Comparison of ENCODE assay signal across 9 cellular contexts in genomic region chr3:69784854-69785523, GRCh38. TPM values are rescaled to one million over a fixed set of nuclear protein-coding genes. Genes with fewer than 3 reads are reported as not detected.
DNase-seq lines count a peak whose midpoint lies in the region; ATAC-seq and TF ChIP-seq lines count a peak whose summit lies in the region.
"Had no signal": no experiment of that assay in that cellular context is flagged by ENCODE, and none has a peak within 500 bp of the region (broad histone marks: within the 10 kb centered on the region; RNA-seq: fewer than 3 reads in every experiment).

No MANE protein-coding gene starts in this region.

- ATAC-seq in gastrocnemius medialis (peak; percentile 94 to 97), HG03135 (IDR thresholded peaks at IDR 0.05; ENCODE audit: unreplicated experiment) (no peak), GM21526 (IDR thresholded peaks at IDR 0.05; ENCODE audit: low FRiP score, unreplicated experiment) (no peak)
- ATAC-seq: activated T-helper 17 cell treated with anti-CD3 and anti-CD28 coated beads, Interleukin-2, amount 50 U/mL, for 72 hours had no signal

- no peaks in the 10 kb centered on the region for H3K9me3 Mint-ChIP-seq in activated T-helper 2 cell treated with anti-CD3 and anti-CD28 coated beads, Interferon-gamma antibody, Interleukin-2, Interleukin-4, amounts not matched to agents 10 μg/mL and 5 μg/mL and 100 μg/mL, durations not matched to agents 14 hours and 24 hours and 36 hours
- peaks cover 0 to 2% (median 0%) of the 10 kb centered on the region in 8 donors for H3K9me3 Mint-ChIP-seq in CD4-positive, alpha-beta memory T cell

- H3K27ac Mint-ChIP-seq in activated T-helper 2 cell treated with anti-CD3 and anti-CD28 coated beads, Interferon-gamma antibody, Interleukin-2, Interleukin-4, amounts not matched to agents 10 μg/mL and 5 μg/mL and 100 μg/mL, durations not matched to agents 14 hours and 24 hours and 36 hours: no peak overlapping the region
- H3K27ac Mint-ChIP-seq in CD4-positive, alpha-beta memory T cell: no peak overlapping the region
- H3K27ac Mint-ChIP-seq: activated T-helper 17 cell treated with anti-CD3 and anti-CD28 coated beads, Interleukin-2, amount 50 U/mL, for 72 hours had no signal

- no peak for TF ChIP-seq POLR2A in gastrocnemius medialis (IDR thresholded peaks at IDR 0.05)

- H3K4me3 Mint-ChIP-seq in activated T-helper 2 cell treated with anti-CD3 and anti-CD28 coated beads, Interferon-gamma antibody, Interleukin-2, Interleukin-4, amounts not matched to agents 10 μg/mL and 5 μg/mL and 100 μg/mL, durations not matched to agents 14 hours and 24 hours and 36 hours (ENCODE audit: low read depth): no peak overlapping the region
- H3K4me3 Mint-ChIP-seq in CD4-positive, alpha-beta memory T cell: no peak overlapping the region
- H3K4me3 Mint-ChIP-seq: activated T-helper 17 cell treated with anti-CD3 and anti-CD28 coated beads, Interleukin-2, amount 50 U/mL, for 72 hours had no signal

- H3K27me3 ChIP-seq in adipocyte (replicated peaks; ENCODE audit: control insufficient read depth, insufficient read depth, low read length) (no peaks in the 10 kb centered on the region), gastrocnemius medialis (no peaks in the 10 kb centered on the region)
- no peaks in the 10 kb centered on the region for H3K27me3 ChIP-seq in CD4-positive, alpha-beta memory T cell (ENCODE audit: insufficient read depth, low read length)

- POLR2A ChIA-PET in CD4-positive, alpha-beta memory T cell (lab: Charles Lee; ENCODE audit: partially characterized antibody): no interaction called here

- DNase-seq in GOT3 (lab: John Stamatoyannopoulos, UW): peak; percentile 13
- peak; percentile 87 for DNase-seq in adipocyte (ENCODE audit: low read depth)
- DNase-seq in cardiac septum (ENCODE audit: low spot score): peak; percentile 79
- DNase-seq in gastrocnemius medialis: peak; percentile 76 to 84
- no peak for DNase-seq in activated T-helper 2 cell treated with anti-CD3 and anti-CD28 coated beads, Interferon-gamma antibody, Interleukin-2, Interleukin-4, amounts not matched to agents 10 μg/mL and 5 μg/mL and 100 μg/mL, durations not matched to agents 14 hours and 24 hours and 36 hours (ENCODE audit: low spot score)
- no peak for DNase-seq in CD4-positive, alpha-beta memory T cell

- no peaks in the 10 kb centered on the region for H3K4me1 Mint-ChIP-seq in activated T-helper 2 cell treated with anti-CD3 and anti-CD28 coated beads, Interferon-gamma antibody, Interleukin-2, Interleukin-4, amounts not matched to agents 10 μg/mL and 5 μg/mL and 100 μg/mL, durations not matched to agents 14 hours and 24 hours and 36 hours (ENCODE audit: low read depth)
- no peaks in the 10 kb centered on the region for H3K4me1 Mint-ChIP-seq in CD4-positive, alpha-beta memory T cell
- H3K4me1 Mint-ChIP-seq: activated T-helper 17 cell treated with anti-CD3 and anti-CD28 coated beads, Interleukin-2, amount 50 U/mL, for 72 hours had no signal

- peak overlapping the region; percentile 42 for H3K4me3 ChIP-seq in adipocyte (ENCODE audit: low read length)
- H3K4me3 ChIP-seq in gastrocnemius medialis: no peak overlapping the region
- H3K4me3 ChIP-seq in CD4-positive, alpha-beta memory T cell (ENCODE audit: low read length in 2 of 2): no peak overlapping the region

- H3K9ac ChIP-seq in adipocyte (ENCODE audit: low read length): peak overlapping the region; percentile 66

- in situ Hi-C loops in gastrocnemius medialis (cut with MboI; ENCODE audit: low sequenced_read_pairs in 4 of 4): no loop called here

- no peaks in the 10 kb centered on the region for H3K27me3 Mint-ChIP-seq in activated T-helper 2 cell treated with anti-CD3 and anti-CD28 coated beads, Interferon-gamma antibody, Interleukin-2, Interleukin-4, amounts not matched to agents 10 μg/mL and 5 μg/mL and 100 μg/mL, durations not matched to agents 14 hours and 24 hours and 36 hours (ENCODE audit: low read depth)
- peaks cover 0 to 3% of the 10 kb centered on the region in 2 donors for H3K27me3 Mint-ChIP-seq in CD4-positive, alpha-beta memory T cell

- CTCF ChIA-PET in CD4-positive, alpha-beta memory T cell (lab: Charles Lee; ENCODE audit: partially characterized antibody): interaction anchor here (0.7 kb wide), 1 partner anchor 177 kb away, joined by 3 read pairs; no protein-coding TSS in a partner anchor

- intact Hi-C loops in cardiac septum (cut with DNase I): loop anchor here (5.0 kb wide), 1 partner anchor 43 kb away; no protein-coding TSS in a partner anchor
- intact Hi-C loops in gastrocnemius medialis (cut with DNase I; ENCODE audit: low total_unique reads): loop anchor here (10.0 kb wide), 1 partner anchor 660 kb away; the partner anchor contains the start of gene LMOD3
- intact Hi-C loops in activated T-helper 2 cell treated with anti-CD3 and anti-CD28 coated beads, Interferon-gamma antibody, Interleukin-2, Interleukin-4, amounts not matched to agents 10 μg/mL and 5 μg/mL and 100 μg/mL, durations not matched to agents 14 hours and 24 hours and 36 hours (cut with micrococcal nuclease): no loop called here
- intact Hi-C loops in CD4-positive, alpha-beta memory T cell (cut with micrococcal nuclease): no loop called here

- peak overlapping the region; percentile 72 to 81 (median 72) for H3K27ac ChIP-seq in gastrocnemius medialis
- no peak overlapping the region for H3K27ac ChIP-seq in CD4-positive, alpha-beta memory T cell (ENCODE audit: low read depth, low read length)

- H3K36me3 ChIP-seq in adipocyte (ENCODE audit: control insufficient read depth, insufficient read depth, low read length, severe bottlenecking) (no peaks in the 10 kb centered on the region), gastrocnemius medialis (no peaks in the 10 kb centered on the region)
- no peaks in the 10 kb centered on the region for H3K36me3 ChIP-seq in CD4-positive, alpha-beta memory T cell (ENCODE audit: insufficient read depth, low read length)

- peaks cover 42% of the 10 kb centered on the region for H3K4me1 ChIP-seq in adipocyte (ENCODE audit: control insufficient read depth, insufficient read depth, low read length)
- H3K4me1 ChIP-seq in gastrocnemius medialis: peaks cover 64 to 75% of the 10 kb centered on the region in 2 donors
- H3K4me1 ChIP-seq in CD4-positive, alpha-beta memory T cell (ENCODE audit: insufficient read depth, low read length): no peaks in the 10 kb centered on the region

- no peak for TF ChIP-seq CTCF in gastrocnemius medialis (IDR thresholded peaks at IDR 0.05 in 4 of 5, conservative IDR thresholded peaks at IDR 0.05 in 1 of 5)

- H3K9me3 ChIP-seq in adipocyte (ENCODE audit: control insufficient read depth, low read length) (no peaks in the 10 kb centered on the region), gastrocnemius medialis (no peaks in the 10 kb centered on the region)
- no peaks in the 10 kb centered on the region for H3K9me3 ChIP-seq in CD4-positive, alpha-beta memory T cell (ENCODE audit: control insufficient read depth in 1 of 2, low read length in 2 of 2)

- H3K36me3 Mint-ChIP-seq in activated T-helper 2 cell treated with anti-CD3 and anti-CD28 coated beads, Interferon-gamma antibody, Interleukin-2, Interleukin-4, amounts not matched to agents 10 μg/mL and 5 μg/mL and 100 μg/mL, durations not matched to agents 14 hours and 24 hours and 36 hours (ENCODE audit: low read depth): no peaks in the 10 kb centered on the region
- no peaks in the 10 kb centered on the region for H3K36me3 Mint-ChIP-seq in CD4-positive, alpha-beta memory T cell

RNA-seq across cellular contexts. Expression of gene MITF, which starts 45.7 kb away (rescaled TPM):
- total RNA-seq in cardiac septum (97.6 TPM), gastrocnemius medialis (100 to 1,000 TPM in 3 of 4 donors, 10 to 100 TPM in 1; 71.1 to 139 (median 109) TPM)
- 0.07 and 0.28 TPM in 2 replicates for total RNA-seq in activated T-helper 2 cell treated with anti-CD3 and anti-CD28 coated beads, Interferon-gamma antibody, Interleukin-2, Interleukin-4, amounts not matched to agents 10 μg/mL and 5 μg/mL and 100 μg/mL, durations not matched to agents 14 hours and 24 hours and 36 hours
- 1 to 10 TPM in 1 of 2 experiments, under 1 TPM in 1; 0.80 to 1.5 TPM for total RNA-seq in CD4-positive, alpha-beta memory T cell
- polyA plus RNA-seq in CD4-positive, alpha-beta memory T cell: not detected
- total RNA-seq: activated T-helper 17 cell treated with anti-CD3 and anti-CD28 coated beads, Interleukin-2, amount 50 U/mL, for 72 hours had no signal

Comparison
In these comparisons a context has a peak if more than half of its experiments do, and no peak if none do; other contexts are left out.
1. DNase-seq: peak in GOT3 (single experiment), adipocyte (single experiment), cardiac septum (single experiment) and gastrocnemius medialis (2 of 2); none in activated T-helper 2 cell treated with anti-CD3 and anti-CD28 coated beads, Interferon-gamma antibody, Interleukin-2, Interleukin-4, amounts not matched to agents 10 μg/mL and 5 μg/mL and 100 μg/mL, durations not matched to agents 14 hours and 24 hours and 36 hours (single experiment) and CD4-positive, alpha-beta memory T cell (0 of 5).
2. ATAC-seq: peak in gastrocnemius medialis (2 of 2); none in HG03135 (single experiment) and GM21526 (single experiment).
3. RNA of gene MITF, which starts 45.7 kb away (total RNA-seq): 71.1 to 139 TPM in gastrocnemius medialis and 97.6 TPM in cardiac septum (single experiment); 0.80 to 1.5 TPM in CD4-positive, alpha-beta memory T cell and 0.07 to 0.28 TPM in activated T-helper 2 cell treated with anti-CD3 and anti-CD28 coated beads, Interferon-gamma antibody, Interleukin-2, Interleukin-4, amounts not matched to agents 10 μg/mL and 5 μg/mL and 100 μg/mL, durations not matched to agents 14 hours and 24 hours and 36 hours; every median in the first group is over 10 times any median in the second.
4. intact Hi-C loops: an anchor here in cardiac septum (5.0 kb wide) and gastrocnemius medialis (10.0 kb wide); none called in activated T-helper 2 cell treated with anti-CD3 and anti-CD28 coated beads, Interferon-gamma antibody, Interleukin-2, Interleukin-4, amounts not matched to agents 10 μg/mL and 5 μg/mL and 100 μg/mL, durations not matched to agents 14 hours and 24 hours and 36 hours and CD4-positive, alpha-beta memory T cell.